13 cellular contexts compared by ENCODE assay signal in genomic region chr15:85500060-85500708, GRCh38.
DNase-seq lines count a peak whose midpoint lies in the region; ATAC-seq, FAIRE-seq and TF ChIP-seq lines count a peak whose summit lies in the region.
"Had no signal": no experiment of that assay in that cellular context is flagged by ENCODE, and none has a peak within 500 bp of the region (broad histone marks: within the 10 kb centered on the region; RNA-seq: fewer than 3 reads in every experiment).

No MANE protein-coding gene starts in this region.

- H4K20me1 ChIP-seq in GM23338 (replicated peaks; ENCODE audit: insufficient read depth) (peaks cover 16% of the 10 kb centered on the region), HepG2 (ENCODE audit: insufficient read depth, low read length) (0 out of 2 replicates have a peak, but pooled peaks cover 3% of the 10 kb centered on the region)

- TF ChIP-seq CTCF in GM23338 (conservative IDR thresholded peaks at IDR 0.05; ENCODE audit: low read depth in 2 of 2) (no peak), HepG2 (CRISPR knock-in tag; IDR thresholded peaks at IDR 0.05) (no peak)

- peaks cover 61% of the 10 kb centered on the region for H3K4me1 Mint-ChIP-seq in GM23338
- H3K4me1 Mint-ChIP-seq in central memory CD8-positive, alpha-beta T cell = peaks cover 65% of the 10 kb centered on the region
- H3K4me1 Mint-ChIP-seq in naive thymus-derived CD8-positive, alpha-beta T cell = peaks cover 50 to 97% (median 92%) of the 10 kb centered on the region in 4 donors

- no peak overlapping the region for H2AFZ ChIP-seq in GM23338
- no peak overlapping the region for H2AFZ ChIP-seq in HepG2 (ENCODE audit: low read length)

- H3F3A ChIP-seq in GM23338 (replicated peaks; ENCODE audit: low read depth) = no peaks in the 10 kb centered on the region

- H3K9ac ChIP-seq in HepG2 (ENCODE audit: insufficient read depth, low read depth, low read length) = no peak overlapping the region

- H3K27me3 ChIP-seq in GM23338 (ENCODE audit: insufficient read depth) = no peaks in the 10 kb centered on the region
- H3K27me3 ChIP-seq in HepG2 (ENCODE audit: control insufficient read depth in 1 of 2, insufficient read depth in 2 of 2, low read length in 2 of 2) = no peaks in the 10 kb centered on the region; a peak in 1 of 5 replicates

- WGBS in HepG2 (ENCODE audit: low lambda C conversion rate) = 90% methylated on average over 6 of the region's 6 CpGs

- no TSS peak for BruUV-seq in HepG2 (replicated peaks; lab: Mats Ljungman, UMichigan)

- no peak overlapping the region for H3K4me3 Mint-ChIP-seq in GM23338
- no peak overlapping the region for H3K4me3 Mint-ChIP-seq in central memory CD8-positive, alpha-beta T cell
- H3K4me3 Mint-ChIP-seq in naive thymus-derived CD8-positive, alpha-beta T cell = peak overlapping the region in 4 of 10 donors; percentile 2 to 43 (median 27)
- H3K4me3 Mint-ChIP-seq: activated naive CD8-positive, alpha-beta T cell treated with anti-CD3 and anti-CD28 coated beads, Interleukin-2, amount 10 ng/mL, durations not matched to agents 7 days and 5 days; WTC11 had no signal

- CTCF ChIA-PET in HepG2 (lab: Yijun Ruan, JAX; ENCODE audit: low intra/inter-chr PET ratio, low total read pairs) = no interaction called here

- H3K27ac ChIP-seq in GM23338 (ENCODE audit: low read depth) = no peak overlapping the region
- H3K27ac ChIP-seq in HepG2 (ENCODE audit: extremely low read length, insufficient read depth, low read length) = no peak overlapping the region

- H3K4me3 ChIP-seq in GM23338 = no peak overlapping the region
- no peak overlapping the region for H3K4me3 ChIP-seq in HepG2 (replicated peaks in 1 of 3; ENCODE audit: insufficient read depth in 1 of 3, low read depth in 2 of 3, low read length in 3 of 3)
- H3K4me3 ChIP-seq: K562 had no signal

- no peaks in the 10 kb centered on the region for H3K36me3 Mint-ChIP-seq in GM23338 (ENCODE audit: low read depth)
- H3K36me3 Mint-ChIP-seq in central memory CD8-positive, alpha-beta T cell (ENCODE audit: insufficient read depth) = no peaks in the 10 kb centered on the region
- peaks cover 0 to 5% (median 0%) of the 10 kb centered on the region in 3 donors for H3K36me3 Mint-ChIP-seq in naive thymus-derived CD8-positive, alpha-beta T cell
- H3K36me3 Mint-ChIP-seq: activated naive CD8-positive, alpha-beta T cell treated with anti-CD3 and anti-CD28 coated beads, Interleukin-2, amount 10 ng/mL, durations not matched to agents 7 days and 5 days; WTC11 had no signal

- peaks cover 78% of the 10 kb centered on the region for H3K79me2 ChIP-seq in GM23338 (replicated peaks; ENCODE audit: insufficient read depth)
- peaks cover 2% of the 10 kb centered on the region for H3K79me2 ChIP-seq in HepG2 (ENCODE audit: insufficient read depth, low read length)

- TF ChIP-seq EP300 in HepG2 (IDR thresholded peaks at IDR 0.05; ENCODE audit: low read depth in 2 of 2, low read length in 2 of 2) = no peak
- no peak for TF ChIP-seq EP300 in HepG2 (CRISPR knock-in tag; IDR thresholded peaks at IDR 0.05; ENCODE audit: borderline replicate concordance)

- H3K36me3 ChIP-seq in GM23338 (ENCODE audit: insufficient read depth) (no peaks in the 10 kb centered on the region), HepG2 (replicated peaks in 1 of 2; ENCODE audit: control insufficient read depth in 1 of 2, insufficient read depth in 2 of 2, low read length in 2 of 2) (no peaks in the 10 kb centered on the region; a peak in 1 of 5 replicates)

- FAIRE-seq in HepG2 (lab: Jason Lieb, UNC) = no peak
- FAIRE-seq: K562 had no signal

- DNase-seq in GM23338 (ENCODE audit: low spot score) (no peak), NCI-H2196 treated with DMSO at 0.1 percent for 48 hours (lab: John Stamatoyannopoulos, UW; ENCODE audit: unreplicated experiment) (no peak), HepG2 (ENCODE audit: low spot score) (no peak)
- no peak for DNase-seq in central memory CD8-positive, alpha-beta T cell (ENCODE audit: low spot score in 2 of 2)
- DNase-seq in naive thymus-derived CD8-positive, alpha-beta T cell = no peak
- DNase-seq: activated naive CD8-positive, alpha-beta T cell treated with anti-CD3 and anti-CD28 coated beads, Interleukin-2, amount 10 ng/mL, durations not matched to agents 7 days and 5 days; NCI-H2107; stimulated activated CD4-positive, alpha-beta T cell treated with anti-CD3 and anti-CD28 coated beads, Interleukin-4, amount 100 ng/mL, for 24 hours had no signal

- H3K9me3 Mint-ChIP-seq in GM23338 = no peaks in the 10 kb centered on the region
- no peaks in the 10 kb centered on the region for H3K9me3 Mint-ChIP-seq in central memory CD8-positive, alpha-beta T cell
- no peaks in the 10 kb centered on the region for H3K9me3 Mint-ChIP-seq in naive thymus-derived CD8-positive, alpha-beta T cell
- H3K9me3 Mint-ChIP-seq: activated naive CD8-positive, alpha-beta T cell treated with anti-CD3 and anti-CD28 coated beads, Interleukin-2, amount 10 ng/mL, durations not matched to agents 7 days and 5 days; WTC11 had no signal

- intact Hi-C loops in HepG2 (cut with micrococcal nuclease; ENCODE audit: unreplicated experiment) = loop anchor here (5.0 kb wide), 1 partner anchor 168 kb away; no protein-coding TSS in a partner anchor

- no peak for TF ChIP-seq POLR2A in HepG2 (IDR thresholded peaks at IDR 0.05; ENCODE audit: insufficient read depth in 1 of 2, low read depth in 2 of 2, low read length in 2 of 2)

- H3K4me2 ChIP-seq in GM23338 = 0 out of 2 replicates have a peak overlapping the region, but pooled peaks have one; percentile 63
- no peak overlapping the region for H3K4me2 ChIP-seq in HepG2 (ENCODE audit: low read depth, low read length)

- H3K9me2 ChIP-seq in GM23338 (ENCODE audit: insufficient read depth) = no peaks in the 10 kb centered on the region

- no peaks in the 10 kb centered on the region for H3K9me3 ChIP-seq in HepG2 (ENCODE audit: low read length)

- H3K4me1 ChIP-seq in GM23338 (ENCODE audit: insufficient read depth) = peaks cover 36% of the 10 kb centered on the region
- peaks cover 28% of the 10 kb centered on the region for H3K4me1 ChIP-seq in HepG2 (ENCODE audit: insufficient read depth, low read length)

- peak overlapping the region; percentile 51 for H3K27ac Mint-ChIP-seq in GM23338
- H3K27ac Mint-ChIP-seq in central memory CD8-positive, alpha-beta T cell (ENCODE audit: low read depth) = peak overlapping the region; percentile 8
- peak overlapping the region in 8 of 10 donors; percentile 3 to 81 (median 52) for H3K27ac Mint-ChIP-seq in naive thymus-derived CD8-positive, alpha-beta T cell
- H3K27ac Mint-ChIP-seq: activated naive CD8-positive, alpha-beta T cell treated with anti-CD3 and anti-CD28 coated beads, Interleukin-2, amount 10 ng/mL, durations not matched to agents 7 days and 5 days; WTC11 had no signal

- H3K27me3 Mint-ChIP-seq in GM23338 (ENCODE audit: insufficient read depth, low read depth, poor library complexity) = peaks cover 5% of the 10 kb centered on the region
- H3K27me3 Mint-ChIP-seq in central memory CD8-positive, alpha-beta T cell = no peaks in the 10 kb centered on the region
- H3K27me3 Mint-ChIP-seq in naive thymus-derived CD8-positive, alpha-beta T cell = no peaks in the 10 kb centered on the region
- H3K27me3 Mint-ChIP-seq: activated naive CD8-positive, alpha-beta T cell treated with anti-CD3 and anti-CD28 coated beads, Interleukin-2, amount 10 ng/mL, durations not matched to agents 7 days and 5 days had no signal

- peak; percentile 51 for ATAC-seq in GM18499 (IDR thresholded peaks at IDR 0.05; ENCODE audit: insufficient read depth, unreplicated experiment)
- ATAC-seq in GM23338 = no peak
- peak; percentile 43 for ATAC-seq in central memory CD8-positive, alpha-beta T cell (replicated peaks; ENCODE audit: extremely low read depth, poor library complexity, severe bottlenecking)
- peak; percentile 42 to 74 for ATAC-seq in naive thymus-derived CD8-positive, alpha-beta T cell
- no peak for ATAC-seq in GM21737 (IDR thresholded peaks at IDR 0.05; ENCODE audit: unreplicated experiment)
- no peak for ATAC-seq in HG02870 (IDR thresholded peaks at IDR 0.05; ENCODE audit: unreplicated experiment)
- ATAC-seq in HepG2 = no peak
- ATAC-seq: K562 had no signal

- POLR2A ChIA-PET in naive thymus-derived CD8-positive, alpha-beta T cell (lab: Charles Lee) = no interaction called here
- POLR2A ChIA-PET in HepG2 (lab: Yijun Ruan, JAX) = no interaction called here

- in situ Hi-C loops in HepG2 (cut with HindIII; ENCODE audit: extremely low pct_ligation_motif_present, low pct_unique_long_range_greater_than_20kb) = no loop called here

- TF ChIP-seq RAD21 in HepG2 (CRISPR knock-in tag; IDR thresholded peaks at IDR 0.05) = no peak

TF ChIP-seq in GM23338, 12 proteins besides CTCF, POLR2A, EP300 and RAD21 (continues in another document):
- no peak for TF ChIP-seq EZH2 (IDR thresholded peaks at IDR 0.05; ENCODE audit: low read depth, unreplicated experiment)
- no peak for TF ChIP-seq ZNF114 (CRISPR knock-in tag; IDR thresholded peaks at IDR 0.05)

TF ChIP-seq in HepG2, 621 proteins besides CTCF, POLR2A, EP300 and RAD21 (continues in another document):
- TF ChIP-seq GRHL1 (CRISPR knock-in tag; conservative IDR thresholded peaks at IDR 0.05) (no peak), JUNB (CRISPR knock-in tag; IDR thresholded peaks at IDR 0.05; ENCODE audit: borderline replicate concordance) (no peak)

Comparison
In these comparisons a context has a peak if more than half of its experiments do, and no peak if none do; other contexts are left out.
1. ATAC-seq: peak in GM18499 (single experiment), central memory CD8-positive, alpha-beta T cell (single experiment) and naive thymus-derived CD8-positive, alpha-beta T cell (2 of 2); none in GM23338 (single experiment), GM21737 (single experiment), HG02870 (single experiment) and HepG2 (single experiment).
2. Peak in every context shown above with its lines, with median percentiles within 50 percentile points of each other: H3K27ac Mint-ChIP-seq.